1 cellular context compared by ENCODE assay signal in genomic region chr19:44725251-44725650, GRCh38.
TF ChIP-seq lines count a peak whose summit lies in the region.

No MANE protein-coding gene starts in this region.

TF ChIP-seq in HepG2, 621 proteins besides CTCF, POLR2A, EP300 and RAD21 (continued from another document and continues in another):
- TF ChIP-seq FOXP4 (CRISPR knock-in tag; IDR thresholded peaks at IDR 0.05) (peak; percentile 38; the same call in 1 of the 2 replicates), THYN1 (CRISPR knock-in tag; IDR thresholded peaks at IDR 0.05; ENCODE audit: borderline replicate concordance, low read depth) (no peak), ZNF10 (CRISPR knock-in tag; IDR thresholded peaks at IDR 0.05; ENCODE audit: borderline replicate concordance, low read depth) (no peak), JARID2 (CRISPR knock-in tag; IDR thresholded peaks at IDR 0.05; ENCODE audit: insufficient replicate concordance) (no peak), ZBTB7A (CRISPR knock-in tag; IDR thresholded peaks at IDR 0.05) (peak; percentile 58; the same call in 1 of the 2 replicates), SCMH1 (CRISPR knock-in tag; IDR thresholded peaks at IDR 0.05; ENCODE audit: borderline replicate concordance) (no peak), ZMYM3 (CRISPR knock-in tag; IDR thresholded peaks at IDR 0.05) (peak; percentile 90), PHF5A (CRISPR knock-in tag; IDR thresholded peaks at IDR 0.05; ENCODE audit: low read depth, unreplicated experiment) (peak; percentile 44), RBFOX2 (IDR thresholded peaks at IDR 0.05; ENCODE audit: low read depth, low read length) (peak; percentile 50; the same call in 1 of the 2 replicates), HNRNPLL (IDR thresholded peaks at IDR 0.05; ENCODE audit: low read depth, low read length, poor library complexity, severe bottlenecking) (peak; percentile 45), UBTF (CRISPR knock-in tag; IDR thresholded peaks at IDR 0.05) (peak; percentile 74), NFIC (IDR thresholded peaks at IDR 0.05; ENCODE audit: low read length) (no peak), FOXA3 (CRISPR knock-in tag; IDR thresholded peaks at IDR 0.05) (no peak), ZNF597 (CRISPR knock-in tag; IDR thresholded peaks at IDR 0.05) (no peak), HNF1B (CRISPR knock-in tag; IDR thresholded peaks at IDR 0.05) (peak; percentile 52; the same call in 1 of the 2 replicates), NR1H2 (CRISPR knock-in tag; IDR thresholded peaks at IDR 0.05; ENCODE audit: borderline replicate concordance, low read depth) (no peak), HNF4G (IDR thresholded peaks at IDR 0.05; ENCODE audit: borderline replicate concordance, low read depth, low read length) (peak; percentile 92), HNF4G (CRISPR knock-in tag; IDR thresholded peaks at IDR 0.05; ENCODE audit: borderline replicate concordance, low read depth) (peak; percentile 91), JUNB (CRISPR knock-in tag; IDR thresholded peaks at IDR 0.05; ENCODE audit: borderline replicate concordance) (no peak), SMAD1 (CRISPR knock-in tag; IDR thresholded peaks at IDR 0.05; ENCODE audit: borderline replicate concordance, low read depth) (no peak), ZNF276 (CRISPR knock-in tag; IDR thresholded peaks at IDR 0.05; ENCODE audit: low read depth) (no peak), NFATC3 (CRISPR knock-in tag; IDR thresholded peaks at IDR 0.05) (no peak), BORCS8-MEF2B (CRISPR knock-in tag; IDR thresholded peaks at IDR 0.05) (0 out of 2 replicates have a peak, but pooled peaks have one; percentile 46), ZNF414 (CRISPR knock-in tag; IDR thresholded peaks at IDR 0.05) (no peak), ZFP90 (CRISPR knock-in tag; IDR thresholded peaks at IDR 0.05; ENCODE audit: borderline replicate concordance) (no peak), PHF21A (CRISPR knock-in tag; IDR thresholded peaks at IDR 0.05) (peak; percentile 58; the same call in 1 of the 2 replicates), ZFP37 (CRISPR knock-in tag; IDR thresholded peaks at IDR 0.05; ENCODE audit: borderline replicate concordance) (no peak), KLF6 (CRISPR knock-in tag; IDR thresholded peaks at IDR 0.05) (0 out of 2 replicates have a peak, but pooled peaks have one; percentile 32), ZNF816 (CRISPR knock-in tag; IDR thresholded peaks at IDR 0.05; ENCODE audit: borderline replicate concordance) (no peak), TEF (CRISPR knock-in tag; IDR thresholded peaks at IDR 0.05) (no peak), E2F2 (CRISPR knock-in tag; IDR thresholded peaks at IDR 0.05; ENCODE audit: borderline replicate concordance) (peak; percentile 44; the same call in 1 of the 2 replicates), GATAD2A (CRISPR knock-in tag; IDR thresholded peaks at IDR 0.05) (peak; percentile 77), ZNF124 (CRISPR knock-in tag; IDR thresholded peaks at IDR 0.05) (no peak), KAT7 (CRISPR knock-in tag; IDR thresholded peaks at IDR 0.05; ENCODE audit: borderline replicate concordance) (no peak), TEAD3 (CRISPR knock-in tag; optimal IDR thresholded peaks at IDR 0.05; ENCODE audit: borderline replicate concordance) (peak; percentile 10), ZNF614 (CRISPR knock-in tag; IDR thresholded peaks at IDR 0.05; ENCODE audit: borderline replicate concordance) (peak; percentile 19; the same call in 1 of the 2 replicates), TCF7 (IDR thresholded peaks at IDR 0.05; ENCODE audit: low read depth) (no peak), POLR2G (IDR thresholded peaks at IDR 0.05; ENCODE audit: low read depth, low read length) (peak; percentile 34; the same call in 1 of the 2 replicates), KDM3A (CRISPR knock-in tag; IDR thresholded peaks at IDR 0.05; ENCODE audit: low read depth) (0 out of 2 replicates have a peak, but pooled peaks have one; percentile 34), ZBTB34 (CRISPR knock-in tag; IDR thresholded peaks at IDR 0.05) (0 out of 2 replicates have a peak, but pooled peaks have one; percentile 21), REPIN1 (CRISPR knock-in tag; IDR thresholded peaks at IDR 0.05; ENCODE audit: borderline replicate concordance, low read depth) (peak; percentile 75; the same call in 1 of the 2 replicates), ZNF260 (CRISPR knock-in tag; IDR thresholded peaks at IDR 0.05; ENCODE audit: borderline replicate concordance, low read depth) (no peak), RERE (CRISPR knock-in tag; IDR thresholded peaks at IDR 0.05; ENCODE audit: low read depth) (0 out of 2 replicates have a peak, but pooled peaks have one; percentile 15)
